In genomic region chr1:52474807-52475206, GRCh38 we compare ENCODE assay signal across 19 cellular contexts.
"Had no signal": no experiment of that assay in that cellular context is flagged by ENCODE, and none has a peak within 500 bp of the region (broad histone marks: within the 10 kb centered on the region; RNA-seq: fewer than 3 reads in every experiment).

No MANE protein-coding gene starts in this region.

- H3K27me3 Mint-ChIP-seq: activated naive CD8-positive, alpha-beta T cell; memory B cell; naive B cell had no signal

- ATAC-seq: left lung had no signal

- H3K27me3 ChIP-seq: dorsolateral prefrontal cortex, left lung, right atrium auricular region, thyroid gland had no signal

- H3K4me3 Mint-ChIP-seq: activated naive CD8-positive, alpha-beta T cell; memory B cell; naive B cell; neural crest cell; T-helper 1 cell treated with Interleukin-12 subunit alpha and Interleukin-12 subunit beta and Interleukin-4 antibody, amounts not matched to agents 30 μg/mL and 1 μg/mL, for 36 hours had no signal

- H3K4me1 ChIP-seq: left lung, prostate gland, right atrium auricular region had no signal

- H3K9me3 Mint-ChIP-seq: memory B cell; naive B cell; neural crest cell; T-helper 1 cell treated with Interleukin-12 subunit alpha and Interleukin-12 subunit beta and Interleukin-4 antibody, amounts not matched to agents 30 μg/mL and 1 μg/mL, for 36 hours had no signal

- H3K27ac Mint-ChIP-seq: activated naive CD8-positive, alpha-beta T cell; memory B cell; T-helper 1 cell treated with Interleukin-12 subunit alpha and Interleukin-12 subunit beta and Interleukin-4 antibody, amounts not matched to agents 30 μg/mL and 1 μg/mL, for 36 hours had no signal

- H3K36me3 ChIP-seq: prostate gland had no signal

- H3K4me1 Mint-ChIP-seq: memory B cell, neural crest cell had no signal

- DNase-seq: activated CD4-positive, CD25-positive, alpha-beta regulatory T cell treated with anti-CD3 and anti-CD28 coated beads, Interleukin-2, amount 50 U/mL, for 72 hours; amygdala; caudate nucleus; dorsolateral prefrontal cortex; foreskin fibroblast; hippocampal formation; kidney; left lung; naive B cell; stimulated activated CD4-positive, alpha-beta T cell treated with anti-CD3 and anti-CD28 coated beads, Interleukin-2, amount 100 ng/mL, for 24 hours; stimulated activated naive CD4-positive, alpha-beta T cell treated with Interleukin-2 at 50 U/mL for 16 hours; thyroid gland had no signal

- H3K9me3 ChIP-seq: left lung, prostate gland, right atrium auricular region, thyroid gland had no signal

- H3K27ac ChIP-seq: epithelial cell of prostate, left lung, prostate gland, right atrium auricular region had no signal

- H3K4me3 ChIP-seq: left lung, prostate gland, right atrium auricular region, thyroid gland had no signal
